Comparison of ENCODE assay signal across 24 cellular contexts in genomic region chr6:84667252-84668213, GRCh38.
"Had no signal": no experiment of that assay in that cellular context is flagged by ENCODE, and none has a peak within 500 bp of the region (broad histone marks: within the 10 kb centered on the region; RNA-seq: fewer than 3 reads in every experiment).

No MANE protein-coding gene starts in this region.

- H3K4me1 Mint-ChIP-seq: activated naive CD4-positive, alpha-beta T cell treated with anti-CD3 and anti-CD28 coated beads, Interleukin-2, amount 10 ng/mL, durations not matched to agents 7 days and 5 days; activated naive CD8-positive, alpha-beta T cell treated with anti-CD3 and anti-CD28 coated beads, Interleukin-2, amount 50 U/mL, for 24 hours; stimulated activated naive CD8-positive, alpha-beta T cell treated with anti-CD3 and anti-CD28 coated beads, Interleukin-15, amount 100 ng/mL, for 72 hours had no signal

- H3K9ac ChIP-seq: parathyroid adenoma had no signal

- ATAC-seq: activated naive CD8-positive, alpha-beta T cell treated with anti-CD3 and anti-CD28 coated beads, Interleukin-2, amount 50 U/mL, for 24 hours; activated T-cell treated with anti-CD3 and anti-CD28 coated beads, Interleukin-2, amount 50 U/mL, for 4 hours; lower lobe of right lung; natural killer cell treated with Interleukin-12 subunit alpha and Interleukin-12 subunit beta and Interleukin-15 and Interleukin-18, amount 100 ng/mL, for 72 hours; stimulated activated naive CD8-positive, alpha-beta T cell treated with anti-CD3 and anti-CD28 coated beads, Interleukin-15, amount 100 ng/mL, for 72 hours had no signal

- H3K36me3 Mint-ChIP-seq: activated naive CD4-positive, alpha-beta T cell treated with anti-CD3 and anti-CD28 coated beads, Interleukin-2, amount 10 ng/mL, durations not matched to agents 7 days and 5 days; natural killer cell treated with Interleukin-12 subunit alpha and Interleukin-12 subunit beta and Interleukin-15 and Interleukin-18, amount 100 ng/mL, for 72 hours had no signal

- H3K4me1 ChIP-seq: breast epithelium, esophagus squamous epithelium, lower lobe of right lung, parathyroid adenoma, vagina had no signal

- DNase-seq: activated CD4-positive, alpha-beta T cell treated with anti-CD3 and anti-CD28 coated beads, Interleukin-2, amount 50 U/mL, for 1 hour; activated CD4-positive, CD25-positive, alpha-beta regulatory T cell treated with anti-CD3 and anti-CD28 coated beads, Interleukin-2, amount 50 U/mL, for 72 hours; activated CD8-positive, alpha-beta memory T cell treated with anti-CD3 and anti-CD28 coated beads, Interleukin-2, amount 50 U/mL, for 4 hours; activated effector memory CD4-positive, alpha-beta T cell treated with Interleukin-2 at 50 U/mL for 16 hours; activated naive CD4-positive, alpha-beta T cell treated with anti-CD3 and anti-CD28 coated beads, Interleukin-2, amount 10 ng/mL, durations not matched to agents 7 days and 5 days; activated naive CD8-positive, alpha-beta T cell treated with anti-CD3 and anti-CD28 coated beads, Interleukin-2, amount 50 U/mL, for 24 hours; activated T-cell treated with anti-CD3 and anti-CD28 coated beads, Interleukin-2, amount 50 U/mL, for 4 hours; aorta; cortex of kidney; effector CD4-positive, alpha-beta T cell; esophagus squamous epithelium; foreskin fibroblast; hippocampal formation; islet precursor cell; lower lobe of right lung; stimulated activated naive CD8-positive, alpha-beta T cell treated with anti-CD3 and anti-CD28 coated beads, Interleukin-15, amount 100 ng/mL, for 72 hours; T-helper 1 cell; T-helper 9 cell had no signal

- H3K9me3 Mint-ChIP-seq: activated naive CD4-positive, alpha-beta T cell treated with anti-CD3 and anti-CD28 coated beads, Interleukin-2, amount 10 ng/mL, durations not matched to agents 7 days and 5 days; activated naive CD8-positive, alpha-beta T cell treated with anti-CD3 and anti-CD28 coated beads, Interleukin-2, amount 50 U/mL, for 24 hours; activated T-cell treated with anti-CD3 and anti-CD28 coated beads, Interleukin-2, amount 50 U/mL, for 4 hours had no signal

- H3K27me3 ChIP-seq: breast epithelium, esophagus squamous epithelium, neutrophil, vagina had no signal

- H3K36me3 ChIP-seq: breast epithelium, esophagus squamous epithelium, lower lobe of right lung, neutrophil, vagina had no signal

- H3K79me2 ChIP-seq: parathyroid adenoma had no signal

- H3K4me3 ChIP-seq: breast epithelium, esophagus squamous epithelium, lower lobe of right lung, vagina had no signal

- H3K27ac Mint-ChIP-seq: activated naive CD4-positive, alpha-beta T cell treated with anti-CD3 and anti-CD28 coated beads, Interleukin-2, amount 10 ng/mL, durations not matched to agents 7 days and 5 days; activated naive CD8-positive, alpha-beta T cell treated with anti-CD3 and anti-CD28 coated beads, Interleukin-2, amount 50 U/mL, for 24 hours; natural killer cell treated with Interleukin-12 subunit alpha and Interleukin-12 subunit beta and Interleukin-15 and Interleukin-18, amount 100 ng/mL, for 72 hours had no signal

- H3K27ac ChIP-seq: breast epithelium, esophagus squamous epithelium, lower lobe of right lung, neutrophil, parathyroid adenoma, vagina, VCaP had no signal

- H3K9me3 ChIP-seq: breast epithelium, esophagus squamous epithelium, lower lobe of right lung, neutrophil, vagina had no signal

- H3K4me3 Mint-ChIP-seq: activated naive CD4-positive, alpha-beta T cell treated with anti-CD3 and anti-CD28 coated beads, Interleukin-2, amount 10 ng/mL, durations not matched to agents 7 days and 5 days; activated naive CD8-positive, alpha-beta T cell treated with anti-CD3 and anti-CD28 coated beads, Interleukin-2, amount 50 U/mL, for 24 hours; activated T-cell treated with anti-CD3 and anti-CD28 coated beads, Interleukin-2, amount 50 U/mL, for 4 hours; natural killer cell treated with Interleukin-12 subunit alpha and Interleukin-12 subunit beta and Interleukin-15 and Interleukin-18, amount 100 ng/mL, for 72 hours; stimulated activated naive CD8-positive, alpha-beta T cell treated with anti-CD3 and anti-CD28 coated beads, Interleukin-15, amount 100 ng/mL, for 72 hours had no signal

- H3K27me3 Mint-ChIP-seq: activated naive CD4-positive, alpha-beta T cell treated with anti-CD3 and anti-CD28 coated beads, Interleukin-2, amount 10 ng/mL, durations not matched to agents 7 days and 5 days; activated naive CD8-positive, alpha-beta T cell treated with anti-CD3 and anti-CD28 coated beads, Interleukin-2, amount 50 U/mL, for 24 hours; natural killer cell treated with Interleukin-12 subunit alpha and Interleukin-12 subunit beta and Interleukin-15 and Interleukin-18, amount 100 ng/mL, for 72 hours; stimulated activated naive CD8-positive, alpha-beta T cell treated with anti-CD3 and anti-CD28 coated beads, Interleukin-15, amount 100 ng/mL, for 72 hours had no signal

- H2AFZ ChIP-seq: parathyroid adenoma had no signal
